Comparison of ENCODE assay signal across 18 cellular contexts in the genomic region with DNA sequence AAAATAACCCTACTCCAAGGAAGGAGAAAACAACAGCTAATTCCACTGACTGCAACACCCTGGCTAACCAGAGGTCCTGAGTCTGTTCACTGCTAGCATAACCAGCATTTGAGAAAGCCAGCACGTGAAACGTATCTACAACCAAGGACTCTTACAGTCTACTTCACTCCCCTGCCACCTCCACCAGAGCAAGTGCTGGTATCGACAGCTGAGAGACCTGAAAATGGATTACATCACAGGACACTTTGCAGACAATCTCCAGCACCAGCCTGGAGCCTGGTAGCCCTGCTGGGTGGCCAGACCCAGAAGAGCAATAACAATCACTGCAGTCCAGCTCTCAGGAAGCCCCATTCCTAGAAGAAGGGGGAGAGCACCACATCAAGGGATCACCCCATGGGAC.
"Had no signal": no experiment of that assay in that cellular context is flagged by ENCODE, and none has a peak within 500 bp of the region (broad histone marks: within the 10 kb centered on the region; RNA-seq: fewer than 3 reads in every experiment).

No MANE protein-coding gene starts in this region.

- H3K4me3 ChIP-seq: MG63, PC-9, Peyer's patch, SJCRH30 had no signal

- H3K27ac ChIP-seq: PC-9, Peyer's patch, SJCRH30 had no signal

- H3K27me3 ChIP-seq: MG63, Peyer's patch, SJCRH30 had no signal

- ATAC-seq: SK-N-SH treated with all-trans-retinoic acid at 6 μM for 48 hours had no signal

- H3K9me3 ChIP-seq: MG63, Peyer's patch, SJCRH30 had no signal

- H2AFZ ChIP-seq: PC-9 had no signal

- H3K4me1 ChIP-seq: Peyer's patch, SJCRH30 had no signal

- DNase-seq: Karpas-422, KG1, MG63, NCI-H1092 treated with DMSO at 0.1 percent for 48 hours, NCI-H1436 treated with DMSO at 0.1 percent for 48 hours, NCI-H1694, NCI-H187 treated with DMSO at 0.1 percent for 48 hours, NCI-H2029 treated with DMSO at 0.1 percent for 48 hours, NCI-H2171 treated with DMSO at 0.1 percent for 48 hours, NCI-H446, NCI-H524 treated with DMSO at 0.1 percent for 48 hours, NCI-H774, OCI-M1, Peyer's patch, SHP77 treated with DMSO at 0.1 percent for 48 hours had no signal

- H3K36me3 ChIP-seq: MG63, Peyer's patch, SJCRH30 had no signal
